Comparison of ENCODE assay signal across 8 cellular contexts in the genomic region with DNA sequence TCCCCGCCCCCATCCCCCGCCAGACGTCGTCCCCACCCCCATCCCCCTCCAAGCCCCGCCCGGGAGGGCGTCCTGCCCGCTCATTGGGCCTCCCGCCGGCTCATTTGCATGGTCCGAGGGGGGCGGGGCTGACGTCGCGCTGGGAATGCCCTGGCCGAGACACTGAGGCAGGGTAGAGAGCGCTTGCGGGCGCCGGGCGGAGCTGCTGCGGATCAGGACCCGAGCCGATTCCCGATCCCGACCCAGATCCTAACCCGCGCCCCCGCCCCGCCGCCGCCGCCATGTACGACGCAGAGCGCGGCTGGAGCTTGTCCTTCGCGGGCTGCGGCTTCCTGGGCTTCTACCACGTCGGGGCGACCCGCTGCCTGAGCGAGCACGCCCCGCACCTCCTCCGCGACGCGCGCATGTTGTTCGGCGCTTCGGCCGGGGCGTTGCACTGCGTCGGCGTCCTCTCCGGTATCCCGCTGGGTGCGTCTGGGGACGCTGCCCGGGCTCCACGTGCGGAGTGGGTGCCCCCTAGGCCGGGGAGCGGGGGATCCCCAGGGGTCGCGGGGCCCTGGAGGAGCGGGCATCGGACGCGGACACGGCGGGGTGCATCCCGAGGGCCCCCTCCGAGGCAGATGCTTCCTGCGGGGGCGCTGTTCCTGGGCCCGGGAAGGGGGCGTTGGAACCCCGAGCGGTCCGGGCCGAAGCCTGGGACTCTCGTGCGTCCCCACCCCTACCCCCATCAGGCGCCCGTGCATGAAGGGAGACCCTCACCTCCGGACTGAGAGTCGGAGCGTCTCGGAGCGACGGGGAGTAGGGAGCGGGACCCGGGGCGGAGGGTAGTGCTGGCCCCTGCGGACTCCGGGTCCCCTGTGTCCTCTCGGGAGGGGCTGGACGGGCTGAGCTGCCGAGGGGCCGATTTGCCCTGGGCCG. TPM values are rescaled to one million over a fixed set of nuclear protein-coding genes. Genes with fewer than 3 reads are reported as not detected.
DNase-seq lines count a peak whose midpoint lies in the region; ATAC-seq and TF ChIP-seq lines count a peak whose summit lies in the region.

A gene with protein sequence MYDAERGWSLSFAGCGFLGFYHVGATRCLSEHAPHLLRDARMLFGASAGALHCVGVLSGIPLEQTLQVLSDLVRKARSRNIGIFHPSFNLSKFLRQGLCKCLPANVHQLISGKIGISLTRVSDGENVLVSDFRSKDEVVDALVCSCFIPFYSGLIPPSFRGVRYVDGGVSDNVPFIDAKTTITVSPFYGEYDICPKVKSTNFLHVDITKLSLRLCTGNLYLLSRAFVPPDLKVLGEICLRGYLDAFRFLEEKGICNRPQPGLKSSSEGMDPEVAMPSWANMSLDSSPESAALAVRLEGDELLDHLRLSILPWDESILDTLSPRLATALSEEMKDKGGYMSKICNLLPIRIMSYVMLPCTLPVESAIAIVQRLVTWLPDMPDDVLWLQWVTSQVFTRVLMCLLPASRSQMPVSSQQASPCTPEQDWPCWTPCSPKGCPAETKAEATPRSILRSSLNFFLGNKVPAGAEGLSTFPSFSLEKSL (plus strand): TSS at position 175 of the 918 bp plus-strand sequence. CDS start 107 bp downstream, at position 282.

- no peaks in the 10 kb centered on the region; the same call in 1 of the 2 replicates for H4K20me1 ChIP-seq in GM23338 (replicated peaks; ENCODE audit: insufficient read depth)

- H3K27me3 ChIP-seq in GM23338 (ENCODE audit: insufficient read depth), result no peaks in the 10 kb centered on the region

- H2AFZ ChIP-seq in GM23338, result peak within 1 kb of the TSS; percentile 83

- peak within 1 kb of the TSS; percentile 79 for H3K4me3 Mint-ChIP-seq in GM23338

- no peaks in the 10 kb centered on the region for H3K9me2 ChIP-seq in GM23338 (ENCODE audit: insufficient read depth)

- peak; percentile 41 to 46; a peak in 3 of 4 replicates for TF ChIP-seq CTCF in GM23338 (conservative IDR thresholded peaks at IDR 0.05; ENCODE audit: low read depth in 2 of 2)
- TF ChIP-seq CTCF in coronary artery (IDR thresholded peaks at IDR 0.05), result no peak

- DNase-seq in A172 (ENCODE audit: low spot score) (peak; percentile 34), GM23338 (ENCODE audit: low spot score) (peak; percentile 98), NCI-H510A (lab: John Stamatoyannopoulos, UW) (peak; percentile 76), coronary artery (ENCODE audit: low spot score) (peak; percentile 82), left kidney (ENCODE audit: low read depth, low spot score) (peak; percentile 97)
- peak; percentile 77 for DNase-seq in activated CD4-positive, alpha-beta T cell treated with anti-CD3 and anti-CD28 coated beads, Interleukin-2, amount 50 U/mL, for 1 hour
- peak; percentile 49 to 69 for DNase-seq in stimulated activated CD4-positive, alpha-beta T cell treated with anti-CD3 and anti-CD28 coated beads, Interleukin-15, amount 100 ng/mL, for 48 hours (ENCODE audit: low read depth in 2 of 2)

- H3K4me2 ChIP-seq in GM23338, result peak within 1 kb of the TSS; percentile 90

- H3K36me3 Mint-ChIP-seq in GM23338 (ENCODE audit: low read depth), result peaks cover 18% of the 10 kb centered on the region

- H3K4me1 ChIP-seq in GM23338 (ENCODE audit: insufficient read depth), result peaks cover 20% of the 10 kb centered on the region

- H3K79me2 ChIP-seq in GM23338 (replicated peaks; ENCODE audit: insufficient read depth), result peaks cover 28% of the 10 kb centered on the region

- peaks cover 24% of the 10 kb centered on the region for H3K4me1 Mint-ChIP-seq in GM23338

- peaks cover 12% of the 10 kb centered on the region for H3K27me3 Mint-ChIP-seq in GM23338 (ENCODE audit: insufficient read depth, low read depth, poor library complexity)

- H3K27ac Mint-ChIP-seq in GM23338, result peak within 1 kb of the TSS; percentile 82

- H3K27ac ChIP-seq in GM23338 (ENCODE audit: low read depth) (peak within 1 kb of the TSS; percentile 86), coronary artery (no peak within 1 kb of the TSS)

- no peaks in the 10 kb centered on the region for H3F3A ChIP-seq in GM23338 (replicated peaks; ENCODE audit: low read depth)

- peaks cover 10% of the 10 kb centered on the region; the same call in 1 of the 2 replicates for H3K36me3 ChIP-seq in GM23338 (ENCODE audit: insufficient read depth)

- peak; percentile 82 for ATAC-seq in GM23338
- no peak for ATAC-seq in GM18861 (IDR thresholded peaks at IDR 0.05; ENCODE audit: unreplicated experiment)

- H3K9me3 Mint-ChIP-seq in GM23338, result no peaks in the 10 kb centered on the region

- H3K4me3 ChIP-seq in GM23338 (peak within 1 kb of the TSS; percentile 85), coronary artery (peak within 1 kb of the TSS; percentile 77)

TF ChIP-seq in GM23338, 12 proteins besides CTCF, POLR2A, EP300 and RAD21:
- TF ChIP-seq POLR2AphosphoS5 (IDR thresholded peaks at IDR 0.05; ENCODE audit: low read depth), result peak; percentile 90
- TF ChIP-seq, protein P1, sequence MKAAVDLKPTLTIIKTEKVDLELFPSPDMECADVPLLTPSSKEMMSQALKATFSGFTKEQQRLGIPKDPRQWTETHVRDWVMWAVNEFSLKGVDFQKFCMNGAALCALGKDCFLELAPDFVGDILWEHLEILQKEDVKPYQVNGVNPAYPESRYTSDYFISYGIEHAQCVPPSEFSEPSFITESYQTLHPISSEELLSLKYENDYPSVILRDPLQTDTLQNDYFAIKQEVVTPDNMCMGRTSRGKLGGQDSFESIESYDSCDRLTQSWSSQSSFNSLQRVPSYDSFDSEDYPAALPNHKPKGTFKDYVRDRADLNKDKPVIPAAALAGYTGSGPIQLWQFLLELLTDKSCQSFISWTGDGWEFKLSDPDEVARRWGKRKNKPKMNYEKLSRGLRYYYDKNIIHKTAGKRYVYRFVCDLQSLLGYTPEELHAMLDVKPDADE (IDR thresholded peaks at IDR 0.05), result no peak
TF ChIP-seq in GM23338: peak in this region for 1.

RNA-seq across cellular contexts. Expression of the gene that starts here (rescaled TPM):
- total RNA-seq in A172 (2014; rRNA removed; shearing (Covaris generic)), result 0.96 and 2.0 TPM in 2 replicates
- 17.3 and 23.4 TPM in 2 replicates for total RNA-seq in GM23338 (2014; rRNA removed; shearing (Covaris generic))
- 16.2 and 17.7 TPM in 2 replicates for polyA plus RNA-seq in GM23338 (2016; fragmentation: Nextera tagmentation; extraction: Ambion mirVana)

Comparison
In these comparisons a context has a peak if more than half of its experiments do, and no peak if none do; other contexts are left out.
1. DNase-seq: peak in every context shown above with its lines; median percentile 98 in GM23338; 97 in left kidney; 82 in coronary artery; 77 in activated CD4-positive, alpha-beta T cell treated with anti-CD3 and anti-CD28 coated beads, Interleukin-2, amount 50 U/mL, for 1 hour; 76 in NCI-H510A; 59 in stimulated activated CD4-positive, alpha-beta T cell treated with anti-CD3 and anti-CD28 coated beads, Interleukin-15, amount 100 ng/mL, for 48 hours; 34 in A172.